ENCODE assay signal across 24 cellular contexts in genomic region chr4:82975792-82976191, GRCh38. TPM values are rescaled to one million over a fixed set of nuclear protein-coding genes. Genes with fewer than 3 reads are reported as not detected.
DNase-seq lines count a peak whose midpoint lies in the region; ATAC-seq and TF ChIP-seq lines count a peak whose summit lies in the region.
"Had no signal": no experiment of that assay in that cellular context is flagged by ENCODE, and none has a peak within 500 bp of the region (broad histone marks: within the 10 kb centered on the region; RNA-seq: fewer than 3 reads in every experiment).

No MANE protein-coding gene starts in this region.

- DNase-seq in activated CD4-positive, alpha-beta T cell treated with anti-CD3 and anti-CD28 coated beads, Interleukin-2, amount 10 ng/mL, durations not matched to agents 24 days and 14 days: peak; percentile 13
- DNase-seq in activated CD4-positive, alpha-beta T cell treated with anti-CD3 and anti-CD28 coated beads, Interleukin-2, amount 50 U/mL, for 48 hours: no peak
- DNase-seq in RPMI7951 (ENCODE audit: low read depth): peak; percentile 53
- DNase-seq in choroid plexus epithelial cell (ENCODE audit: low read depth): peak; percentile 51
- DNase-seq in naive thymus-derived CD8-positive, alpha-beta T cell: no peak
- no peak for DNase-seq in hepatocyte (ENCODE audit: low spot score)
- DNase-seq in aorta: no peak
- DNase-seq in DMS79 treated with DMSO at 0.1 percent for 48 hours (lab: John Stamatoyannopoulos, UW): no peak
- DNase-seq: 8988T; activated B cell treated with CpG ODN at 0.5 μM for 24 hours; activated CD8-positive, alpha-beta memory T cell treated with anti-CD3 and anti-CD28 coated beads, Interleukin-2, amount 10 ng/mL, durations not matched to agents 7 days and 5 days; activated naive CD8-positive, alpha-beta T cell treated with anti-CD3 and anti-CD28 coated beads, Interleukin-2, amount 50 U/mL, for 24 hours; activated T-cell treated with anti-CD3 and anti-CD28 coated beads, Interleukin-2, amount 50 U/mL, for 48 hours; CD4-positive, alpha-beta memory T cell; glutamatergic neuron; H7; NCI-H1048; NCI-H2107; nephron progenitor cell; ovary; T-cell had no signal

- H3K4me1 Mint-ChIP-seq in activated CD4-positive, alpha-beta T cell treated with anti-CD3 and anti-CD28 coated beads, Interleukin-2, amount 10 ng/mL, durations not matched to agents 24 days and 14 days: peaks cover 5% of the 10 kb centered on the region
- H3K4me1 Mint-ChIP-seq in naive thymus-derived CD8-positive, alpha-beta T cell: peaks cover 0 to 4% (median under 1%) of the 10 kb centered on the region in 4 donors
- H3K4me1 Mint-ChIP-seq: activated B cell treated with CpG ODN at 0.5 μM for 24 hours; activated naive CD8-positive, alpha-beta T cell treated with anti-CD3 and anti-CD28 coated beads, Interleukin-2, amount 50 U/mL, for 24 hours; stimulated activated memory B cell treated with anti-CD40 and anti-IgM and Interleukin-4, amounts not matched to agents 10 μg/mL and 1 μg/mL and 100 μg/mL, for 72 hours had no signal

- no peak overlapping the region for H3K4me3 ChIP-seq in choroid plexus epithelial cell (ENCODE audit: low read depth, low read length)
- H3K4me3 ChIP-seq in hepatocyte: no peak overlapping the region
- H3K4me3 ChIP-seq in aorta (ENCODE audit: low read length in 2 of 2): no peak overlapping the region
- H3K4me3 ChIP-seq: breast epithelium, ovary had no signal

- H3K27me3 ChIP-seq in hepatocyte (no peaks in the 10 kb centered on the region), aorta (ENCODE audit: control insufficient read depth in 1 of 2, insufficient read depth in 2 of 2, low read length in 1 of 2) (no peaks in the 10 kb centered on the region)
- H3K27me3 ChIP-seq: breast epithelium, ovary had no signal

- H3K4me2 ChIP-seq in hepatocyte: no peak overlapping the region

- 80% methylated on average over 2 of the region's 2 CpGs for WGBS in hepatocyte (ENCODE audit: low lambda C conversion rate, missing lambda C conversion rate)
- 84 to 89% methylated on average over 2 of the region's 2 CpGs for whole genome bisulfite sequencing in aorta, 2 donors

- H3K27ac ChIP-seq in hepatocyte (no peak overlapping the region), aorta (ENCODE audit: low read depth in 1 of 2, low read length in 2 of 2) (no peak overlapping the region)
- H3K27ac ChIP-seq: breast epithelium, ovary had no signal

- no peaks in the 10 kb centered on the region for H4K20me1 ChIP-seq in hepatocyte (ENCODE audit: insufficient read depth, poor library complexity, severe bottlenecking)

- peaks cover 4% of the 10 kb centered on the region for H3K9me3 Mint-ChIP-seq in activated CD4-positive, alpha-beta T cell treated with anti-CD3 and anti-CD28 coated beads, Interleukin-2, amount 10 ng/mL, durations not matched to agents 24 days and 14 days
- H3K9me3 Mint-ChIP-seq in naive thymus-derived CD8-positive, alpha-beta T cell: no peaks in the 10 kb centered on the region
- H3K9me3 Mint-ChIP-seq: activated B cell treated with CpG ODN at 0.5 μM for 24 hours; activated naive CD8-positive, alpha-beta T cell treated with anti-CD3 and anti-CD28 coated beads, Interleukin-2, amount 50 U/mL, for 24 hours; CD4-positive, alpha-beta memory T cell; nephron progenitor cell; stimulated activated memory B cell treated with anti-CD40 and anti-IgM and Interleukin-4, amounts not matched to agents 10 μg/mL and 1 μg/mL and 100 μg/mL, for 72 hours; T-cell had no signal

- no peaks in the 10 kb centered on the region for H3K4me1 ChIP-seq in hepatocyte (ENCODE audit: insufficient read depth)
- no peaks in the 10 kb centered on the region for H3K4me1 ChIP-seq in aorta (ENCODE audit: control insufficient read depth in 1 of 2, insufficient read depth in 2 of 2, low read length in 2 of 2)
- H3K4me1 ChIP-seq: breast epithelium had no signal

- H3K9me2 ChIP-seq in hepatocyte (replicated peaks; ENCODE audit: insufficient read depth): no peaks in the 10 kb centered on the region

- intact Hi-C loops in activated CD4-positive, alpha-beta T cell treated with anti-CD3 and anti-CD28 coated beads, Interleukin-2, amount 10 ng/mL, durations not matched to agents 24 days and 14 days (cut with micrococcal nuclease): no loop called here
- intact Hi-C loops in aorta (cut with DNase I): no loop called here

- H3K4me3 Mint-ChIP-seq in activated CD4-positive, alpha-beta T cell treated with anti-CD3 and anti-CD28 coated beads, Interleukin-2, amount 10 ng/mL, durations not matched to agents 24 days and 14 days: no peak overlapping the region
- no peak overlapping the region for H3K4me3 Mint-ChIP-seq in naive thymus-derived CD8-positive, alpha-beta T cell
- H3K4me3 Mint-ChIP-seq: activated B cell treated with CpG ODN at 0.5 μM for 24 hours; activated CD8-positive, alpha-beta memory T cell treated with anti-CD3 and anti-CD28 coated beads, Interleukin-2, amount 10 ng/mL, durations not matched to agents 7 days and 5 days; activated naive CD8-positive, alpha-beta T cell treated with anti-CD3 and anti-CD28 coated beads, Interleukin-2, amount 50 U/mL, for 24 hours; CD4-positive, alpha-beta memory T cell; nephron progenitor cell; stimulated activated memory B cell treated with anti-CD40 and anti-IgM and Interleukin-4, amounts not matched to agents 10 μg/mL and 1 μg/mL and 100 μg/mL, for 72 hours; T-cell had no signal

- H3K9me3 ChIP-seq in hepatocyte (ENCODE audit: low read depth) (no peaks in the 10 kb centered on the region), aorta (ENCODE audit: control insufficient read depth, low read length) (no peaks in the 10 kb centered on the region)
- H3K9me3 ChIP-seq: breast epithelium, ovary had no signal

- no peak overlapping the region for H3K27ac Mint-ChIP-seq in activated CD4-positive, alpha-beta T cell treated with anti-CD3 and anti-CD28 coated beads, Interleukin-2, amount 10 ng/mL, durations not matched to agents 24 days and 14 days
- no peak overlapping the region for H3K27ac Mint-ChIP-seq in naive thymus-derived CD8-positive, alpha-beta T cell
- H3K27ac Mint-ChIP-seq: activated B cell treated with CpG ODN at 0.5 μM for 24 hours; activated CD8-positive, alpha-beta memory T cell treated with anti-CD3 and anti-CD28 coated beads, Interleukin-2, amount 10 ng/mL, durations not matched to agents 7 days and 5 days; activated naive CD8-positive, alpha-beta T cell treated with anti-CD3 and anti-CD28 coated beads, Interleukin-2, amount 50 U/mL, for 24 hours; nephron progenitor cell; stimulated activated memory B cell treated with anti-CD40 and anti-IgM and Interleukin-4, amounts not matched to agents 10 μg/mL and 1 μg/mL and 100 μg/mL, for 72 hours; T-cell had no signal

- no peak overlapping the region for H2AFZ ChIP-seq in hepatocyte

- H3K36me3 ChIP-seq in hepatocyte (replicated peaks; ENCODE audit: insufficient read depth, low read depth) (no peaks in the 10 kb centered on the region), aorta (ENCODE audit: control insufficient read depth in 1 of 2, insufficient read depth in 2 of 2, low read length in 1 of 2) (no peaks in the 10 kb centered on the region)
- H3K36me3 ChIP-seq: breast epithelium, ovary had no signal

- no peak for ATAC-seq in naive thymus-derived CD8-positive, alpha-beta T cell
- ATAC-seq in aorta (ENCODE audit: low FRiP score): no peak
- ATAC-seq: activated CD8-positive, alpha-beta memory T cell treated with anti-CD3 and anti-CD28 coated beads, Interleukin-2, amount 10 ng/mL, durations not matched to agents 7 days and 5 days; activated naive CD8-positive, alpha-beta T cell treated with anti-CD3 and anti-CD28 coated beads, Interleukin-2, amount 50 U/mL, for 24 hours; left lobe of liver; stimulated activated memory B cell treated with anti-CD40 and anti-IgM and Interleukin-4, amounts not matched to agents 10 μg/mL and 1 μg/mL and 100 μg/mL, for 72 hours; T-cell had no signal

- no peak for TF ChIP-seq CTCF in choroid plexus epithelial cell (conservative IDR thresholded peaks at IDR 0.05; ENCODE audit: low read depth, low read length)
- no peak for TF ChIP-seq CTCF in hepatocyte (IDR thresholded peaks at IDR 0.05; ENCODE audit: poor library complexity)

- peaks cover 41% of the 10 kb centered on the region for H3K36me3 Mint-ChIP-seq in activated CD4-positive, alpha-beta T cell treated with anti-CD3 and anti-CD28 coated beads, Interleukin-2, amount 10 ng/mL, durations not matched to agents 24 days and 14 days (ENCODE audit: low read depth)
- H3K36me3 Mint-ChIP-seq in naive thymus-derived CD8-positive, alpha-beta T cell: peaks cover 0 to 55% (median 22%) of the 10 kb centered on the region in 3 donors

- H3K27me3 Mint-ChIP-seq in activated CD4-positive, alpha-beta T cell treated with anti-CD3 and anti-CD28 coated beads, Interleukin-2, amount 10 ng/mL, durations not matched to agents 24 days and 14 days: no peaks in the 10 kb centered on the region
- H3K27me3 Mint-ChIP-seq in naive thymus-derived CD8-positive, alpha-beta T cell: no peaks in the 10 kb centered on the region
- H3K27me3 Mint-ChIP-seq: activated B cell treated with CpG ODN at 0.5 μM for 24 hours; activated CD8-positive, alpha-beta memory T cell treated with anti-CD3 and anti-CD28 coated beads, Interleukin-2, amount 10 ng/mL, durations not matched to agents 7 days and 5 days; activated naive CD8-positive, alpha-beta T cell treated with anti-CD3 and anti-CD28 coated beads, Interleukin-2, amount 50 U/mL, for 24 hours; CD4-positive, alpha-beta memory T cell; stimulated activated memory B cell treated with anti-CD40 and anti-IgM and Interleukin-4, amounts not matched to agents 10 μg/mL and 1 μg/mL and 100 μg/mL, for 72 hours; T-cell had no signal

- POLR2A ChIA-PET in naive thymus-derived CD8-positive, alpha-beta T cell (lab: Charles Lee): no interaction called here

- H3K79me2 ChIP-seq in hepatocyte: no peaks in the 10 kb centered on the region

RNA-seq across cellular contexts. Expression of gene LIN54, which starts 34.8 kb away (rescaled TPM):
- 25.4 and 28.8 TPM in 2 replicates for total RNA-seq in activated CD4-positive, alpha-beta T cell treated with anti-CD3 and anti-CD28 coated beads, Interleukin-2, amount 10 ng/mL, durations not matched to agents 24 days and 14 days
- 22.7 and 25.6 TPM in 2 replicates for total RNA-seq in RPMI7951 (2014; rRNA removed; shearing (Covaris generic))
- total RNA-seq in naive thymus-derived CD8-positive, alpha-beta T cell: 10 to 100 TPM; 23.6 to 24.1 TPM
- 10 to 100 TPM in 1 of 3 donors, 1 to 10 TPM in 2; 9.4 to 10.7 (median 9.5) TPM for polyA plus RNA-seq in naive thymus-derived CD8-positive, alpha-beta T cell
- total RNA-seq in hepatocyte (14.1 and 19.8 TPM in 2 replicates), aorta (1 to 10 TPM; 7.1 to 9.7 TPM)
- polyA plus RNA-seq in hepatocyte (2.7 and 5.4 TPM in 2 replicates), aorta (1 to 10 TPM; 2.8 to 3.0 TPM)

RNA-seq across cellular contexts. Expression of gene COPS4, which starts 59.2 kb away (rescaled TPM):
- total RNA-seq in activated CD4-positive, alpha-beta T cell treated with anti-CD3 and anti-CD28 coated beads, Interleukin-2, amount 10 ng/mL, durations not matched to agents 24 days and 14 days: 36.5 and 37.5 TPM in 2 replicates
- 133 and 136 TPM in 2 replicates for total RNA-seq in RPMI7951 (2014; rRNA removed; shearing (Covaris generic))
- total RNA-seq in naive thymus-derived CD8-positive, alpha-beta T cell: 10 to 100 TPM; 26.1 to 28.9 TPM
- polyA plus RNA-seq in naive thymus-derived CD8-positive, alpha-beta T cell: 10 to 100 TPM; 58.4 to 62.5 (median 61.2) TPM
- 56.7 and 59.8 TPM in 2 replicates for total RNA-seq in hepatocyte
- polyA plus RNA-seq in hepatocyte: 45.2 and 45.4 TPM in 2 replicates
- total RNA-seq in aorta: 10 to 100 TPM; 35.3 to 35.7 TPM
- 10 to 100 TPM; 31.7 to 35.2 TPM for polyA plus RNA-seq in aorta

Comparison
In these comparisons a context has a peak if more than half of its experiments do, and no peak if none do; other contexts are left out.
1. DNase-seq: peak in activated CD4-positive, alpha-beta T cell treated with anti-CD3 and anti-CD28 coated beads, Interleukin-2, amount 10 ng/mL, durations not matched to agents 24 days and 14 days (single experiment), RPMI7951 (single experiment) and choroid plexus epithelial cell (single experiment); none in activated CD4-positive, alpha-beta T cell treated with anti-CD3 and anti-CD28 coated beads, Interleukin-2, amount 50 U/mL, for 48 hours (0 of 2), naive thymus-derived CD8-positive, alpha-beta T cell (0 of 10), hepatocyte (single experiment), aorta (0 of 2) and DMS79 treated with DMSO at 0.1 percent for 48 hours (single experiment).